ENCODE assay signal across 8 cellular contexts in genomic region chr12:122500685-122501488, GRCh38. TPM values are rescaled to one million over a fixed set of nuclear protein-coding genes. Genes with fewer than 3 reads are reported as not detected.
DNase-seq lines count a peak whose midpoint lies in the region; ATAC-seq and TF ChIP-seq lines count a peak whose summit lies in the region.

ZCCHC8 (minus strand) TSS chr12:122500932; CDS start chr12:122500840, 92 bp downstream.

- peaks cover 39% of the 10 kb centered on the region for H3K4me1 Mint-ChIP-seq in dendritic cell treated with granulocyte-macrophage colony-stimulating factor and Interleukin-4, amounts not matched to agents 40 ng/mL and 50 ng/mL, for 4 days (ENCODE audit: low read depth)

- H3K9me3 Mint-ChIP-seq in dendritic cell treated with granulocyte-macrophage colony-stimulating factor and Interleukin-4, amounts not matched to agents 40 ng/mL and 50 ng/mL, for 4 days, result no peaks in the 10 kb centered on the region

- H3K4me3 Mint-ChIP-seq in dendritic cell treated with granulocyte-macrophage colony-stimulating factor and Interleukin-4, amounts not matched to agents 40 ng/mL and 50 ng/mL, for 4 days, result peak within 1 kb of the TSS; percentile 98

- peaks cover 6 to 49% of the 10 kb centered on the region in 2 donors for H3K36me3 ChIP-seq in left lung

- TF ChIP-seq CTCF in left lung (IDR thresholded peaks at IDR 0.05), result peak in 1 of 2 donors; percentile 27

- ATAC-seq in GM19372 (IDR thresholded peaks at IDR 0.05; ENCODE audit: low read depth, unreplicated experiment) (peak; percentile 89), HG03558 (IDR thresholded peaks at IDR 0.05; ENCODE audit: extremely low read depth, unreplicated experiment) (peak; percentile 84), left lung (peak; percentile 99)

- H3K27ac Mint-ChIP-seq in dendritic cell treated with granulocyte-macrophage colony-stimulating factor and Interleukin-4, amounts not matched to agents 40 ng/mL and 50 ng/mL, for 4 days, result peak within 1 kb of the TSS; percentile 98

- intact Hi-C loops in dendritic cell treated with granulocyte-macrophage colony-stimulating factor and Interleukin-4, amounts not matched to agents 40 ng/mL and 50 ng/mL, for 4 days (cut with micrococcal nuclease), result loop anchor here (1.0 to 2.0 kb wide), 3 partner anchors 25 to 234 kb away; partner anchors contain the start of genes CLIP1, RSRC2 and VPS33A
- intact Hi-C loops in left lung (cut with DNase I), result no loop called here

- peak within 1 kb of the TSS; percentile 96 to 97 for H3K27ac ChIP-seq in left lung

- H3K9me3 ChIP-seq in left lung, result no peaks in the 10 kb centered on the region

- H3K27me3 Mint-ChIP-seq in dendritic cell treated with granulocyte-macrophage colony-stimulating factor and Interleukin-4, amounts not matched to agents 40 ng/mL and 50 ng/mL, for 4 days, result no peaks in the 10 kb centered on the region

- no peaks in the 10 kb centered on the region for H3K27me3 ChIP-seq in left lung

- H3K36me3 Mint-ChIP-seq in dendritic cell treated with granulocyte-macrophage colony-stimulating factor and Interleukin-4, amounts not matched to agents 40 ng/mL and 50 ng/mL, for 4 days (ENCODE audit: low read depth), result peaks cover 61% of the 10 kb centered on the region

- DNase-seq in CD1c-positive myeloid dendritic cell (ENCODE audit: extremely low spot score) (peak; percentile 99), NCI-H748 treated with DMSO at 0.1 percent for 48 hours (lab: John Stamatoyannopoulos, UW) (peak; percentile 98), left lung (peak; percentile 99)
- DNase-seq in activated CD4-positive, alpha-beta T cell treated with anti-CD3 and anti-CD28 coated beads, Interleukin-2, amount 50 U/mL, for 24 hours (ENCODE audit: low read depth in 1 of 2, low spot score in 1 of 2), result peak; percentile 93 to 96
- DNase-seq in stimulated activated CD4-positive, alpha-beta T cell treated with anti-CD3 and anti-CD28 coated beads, Interleukin-2, amount 100 ng/mL, for 48 hours, result peak; percentile 94 to 96

- H3K4me1 ChIP-seq in left lung, result peaks cover 10 to 44% of the 10 kb centered on the region in 2 donors

- H3K4me3 ChIP-seq in left lung, result peak within 1 kb of the TSS; percentile 62 to 84

RNA-seq across cellular contexts. Expression of gene ZCCHC8, which starts in this region (rescaled TPM):
- total RNA-seq in left lung, result 10 to 100 TPM; 18.1 to 19.5 TPM

Comparison
In these comparisons a context has a peak if more than half of its experiments do, and no peak if none do; other contexts are left out.
1. Peak in every context shown above with its lines: DNase-seq, ATAC-seq, H3K4me3 ChIP-seq and H3K27ac ChIP-seq.